In genomic region chr1:1989102-1989542, GRCh38 we compare ENCODE assay signal across 14 cellular contexts. TPM values are rescaled to one million over a fixed set of nuclear protein-coding genes. Genes with fewer than 3 reads are reported as not detected.
DNase-seq lines count a peak whose midpoint lies in the region; ATAC-seq and TF ChIP-seq lines count a peak whose summit lies in the region.
"Had no signal": no experiment of that assay in that cellular context is flagged by ENCODE, and none has a peak within 500 bp of the region (broad histone marks: within the 10 kb centered on the region; RNA-seq: fewer than 3 reads in every experiment).

No MANE protein-coding gene starts in this region.

- H3K9me3 ChIP-seq in uterus = no peaks in the 10 kb centered on the region
- H3K9me3 ChIP-seq: A549, thoracic aorta had no signal

- DNase-seq in NCI-H748 (lab: John Stamatoyannopoulos, UW; ENCODE audit: unreplicated experiment) (peak; percentile 32), NCI-H748 treated with DMSO at 0.1 percent for 48 hours (lab: John Stamatoyannopoulos, UW) (no peak), globus pallidus (ENCODE audit: low spot score) (peak; percentile 2), nephron progenitor cell (peak; percentile 63), uterus (peak; percentile 40 to 59), H4 (ENCODE audit: low spot score) (no peak)
- DNase-seq: foreskin melanocyte, NCI-H2171 had no signal

- no peaks in the 10 kb centered on the region for H3K36me3 ChIP-seq in uterus
- H3K36me3 ChIP-seq: thoracic aorta had no signal

- peaks cover 7% of the 10 kb centered on the region for H3K27me3 Mint-ChIP-seq in nephron progenitor cell (ENCODE audit: low read depth, poor library complexity)
- peaks cover 11% of the 10 kb centered on the region for H3K27me3 Mint-ChIP-seq in activated T-helper 17 cell treated with anti-CD3 and anti-CD28 coated beads, Interleukin-2, amount 50 U/mL, for 72 hours

- no peak overlapping the region for H3K4me3 ChIP-seq in uterus
- H3K4me3 ChIP-seq: A549, thoracic aorta had no signal

- H3K4me3 Mint-ChIP-seq in nephron progenitor cell = peak overlapping the region; percentile 66
- no peak overlapping the region for H3K4me3 Mint-ChIP-seq in activated T-helper 17 cell treated with anti-CD3 and anti-CD28 coated beads, Interleukin-2, amount 50 U/mL, for 72 hours

- TF ChIP-seq CTCF in nephron progenitor cell (IDR thresholded peaks at IDR 0.05) (no peak), uterus (IDR thresholded peaks at IDR 0.05) (no peak)

- ATAC-seq in GM21737 (IDR thresholded peaks at IDR 0.05; ENCODE audit: unreplicated experiment) = no peak
- no peak for ATAC-seq in activated T-helper 17 cell treated with anti-CD3 and anti-CD28 coated beads, Interleukin-2, amount 50 U/mL, for 72 hours (replicated peaks)
- ATAC-seq: A549; activated naive CD4-positive, alpha-beta T cell treated with anti-CD3 and anti-CD28 coated beads, Interleukin-2, amount 50 U/mL, for 72 hours had no signal

- no peaks in the 10 kb centered on the region for H3K9me3 Mint-ChIP-seq in nephron progenitor cell
- no peaks in the 10 kb centered on the region for H3K9me3 Mint-ChIP-seq in activated T-helper 17 cell treated with anti-CD3 and anti-CD28 coated beads, Interleukin-2, amount 50 U/mL, for 72 hours
- H3K9me3 Mint-ChIP-seq: activated naive CD4-positive, alpha-beta T cell treated with anti-CD3 and anti-CD28 coated beads, Interleukin-2, amount 50 U/mL, for 72 hours had no signal

- peaks cover 55% of the 10 kb centered on the region for H3K4me1 Mint-ChIP-seq in nephron progenitor cell
- H3K4me1 Mint-ChIP-seq in activated T-helper 17 cell treated with anti-CD3 and anti-CD28 coated beads, Interleukin-2, amount 50 U/mL, for 72 hours = no peaks in the 10 kb centered on the region

- no peak for TF ChIP-seq POLR2A in uterus (IDR thresholded peaks at IDR 0.05)

- no peaks in the 10 kb centered on the region for H3K36me3 Mint-ChIP-seq in nephron progenitor cell (ENCODE audit: low read depth)
- no peaks in the 10 kb centered on the region for H3K36me3 Mint-ChIP-seq in activated T-helper 17 cell treated with anti-CD3 and anti-CD28 coated beads, Interleukin-2, amount 50 U/mL, for 72 hours (ENCODE audit: low read depth)
- H3K36me3 Mint-ChIP-seq: activated naive CD4-positive, alpha-beta T cell treated with anti-CD3 and anti-CD28 coated beads, Interleukin-2, amount 50 U/mL, for 72 hours had no signal

- no peaks in the 10 kb centered on the region for H3K27me3 ChIP-seq in uterus

- intact Hi-C loops in uterus (cut with DNase I; ENCODE audit: low total_unique reads) = no loop called here

- H3K27ac ChIP-seq in uterus = peak overlapping the region; percentile 63 to 74
- H3K27ac ChIP-seq: A549, thoracic aorta had no signal

- no peaks in the 10 kb centered on the region for H3K4me1 ChIP-seq in uterus
- H3K4me1 ChIP-seq: A549 had no signal

- H3K27ac Mint-ChIP-seq in nephron progenitor cell = peak overlapping the region; percentile 96
- no peak overlapping the region for H3K27ac Mint-ChIP-seq in activated T-helper 17 cell treated with anti-CD3 and anti-CD28 coated beads, Interleukin-2, amount 50 U/mL, for 72 hours
- H3K27ac Mint-ChIP-seq: activated naive CD4-positive, alpha-beta T cell treated with anti-CD3 and anti-CD28 coated beads, Interleukin-2, amount 50 U/mL, for 72 hours had no signal

RNA-seq across cellular contexts. Expression of gene CFAP74, which starts 14.5 kb away (rescaled TPM):
- total RNA-seq in uterus = 1 to 10 TPM in 1 of 4 donors, under 1 TPM in 1, not detected in 2; 0.64 to 1.0 TPM
- total RNA-seq in activated T-helper 17 cell treated with anti-CD3 and anti-CD28 coated beads, Interleukin-2, amount 50 U/mL, for 72 hours = not detected
- total RNA-seq in H4 (2014; rRNA removed; shearing (Covaris generic)) = not detected in 2 replicates
- total RNA-seq: activated naive CD4-positive, alpha-beta T cell treated with anti-CD3 and anti-CD28 coated beads, Interleukin-2, amount 50 U/mL, for 72 hours; RPMI7951; thoracic aorta had no signal

RNA-seq across cellular contexts. Expression of gene GABRD, which starts 30.0 kb away (rescaled TPM):
- total RNA-seq in uterus = under 1 TPM in 1 of 4 donors, not detected in 3; 0.83 TPM
- not detected for total RNA-seq in activated T-helper 17 cell treated with anti-CD3 and anti-CD28 coated beads, Interleukin-2, amount 50 U/mL, for 72 hours
- 2.1 TPM in 2 replicates for total RNA-seq in H4 (2014; rRNA removed; shearing (Covaris generic))
- total RNA-seq: activated naive CD4-positive, alpha-beta T cell treated with anti-CD3 and anti-CD28 coated beads, Interleukin-2, amount 50 U/mL, for 72 hours; RPMI7951; thoracic aorta had no signal

Comparison
In these comparisons a context has a peak if more than half of its experiments do, and no peak if none do; other contexts are left out.
1. DNase-seq: peak in NCI-H748 (single experiment), globus pallidus (single experiment), nephron progenitor cell (single experiment) and uterus (2 of 2); none in NCI-H748 treated with DMSO at 0.1 percent for 48 hours (single experiment) and H4 (single experiment).